Comparison of ENCODE assay signal across 13 cellular contexts in the genomic region with DNA sequence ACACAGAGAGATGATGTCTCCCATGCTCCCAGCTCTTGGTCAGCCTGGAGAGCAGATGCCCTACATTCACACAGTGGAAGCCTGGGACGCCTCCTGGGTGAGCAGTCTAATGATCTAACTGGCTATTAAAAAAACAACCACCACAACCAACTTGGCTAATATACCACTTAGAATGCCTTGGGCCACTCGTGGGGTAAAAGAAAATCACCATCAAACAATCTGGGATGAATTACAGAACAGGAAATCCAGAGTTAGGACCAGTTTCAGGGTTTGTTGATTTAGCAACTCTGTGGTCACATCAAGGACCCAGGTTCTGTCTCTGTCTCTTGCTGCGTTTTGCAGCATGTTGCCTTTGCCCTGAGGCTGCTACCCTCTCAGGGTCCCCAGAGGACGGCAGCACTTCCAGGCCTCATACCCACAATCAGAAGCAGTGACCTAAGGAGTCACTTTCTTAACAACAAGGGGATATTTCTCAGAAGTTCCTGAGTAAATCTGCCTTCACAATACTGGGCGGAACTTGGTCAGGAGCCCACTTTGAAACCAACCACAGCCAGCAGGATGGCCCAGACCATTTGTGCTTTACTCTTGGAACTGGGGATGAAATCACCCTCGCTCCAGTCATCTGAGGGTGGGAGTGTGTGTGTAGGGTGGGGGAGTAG.
A peak's percentile ranks its signal among the peaks of the same experiment; 100 is the strongest.
DNase-seq lines count a peak whose midpoint lies in the region; ATAC-seq and TF ChIP-seq lines count a peak whose summit lies in the region.
"Had no signal": no experiment of that assay in that cellular context is flagged by ENCODE, and none has a peak within 500 bp of the region (broad histone marks: within the 10 kb centered on the region; RNA-seq: fewer than 3 reads in every experiment).

No MANE protein-coding gene starts in this region.

- DNase-seq in stimulated activated naive CD8-positive, alpha-beta T cell treated with anti-CD3 and anti-CD28 coated beads, Interleukin-15, amount 100 ng/mL, for 72 hours: peak in 1 of 2 donors; percentile 20
- no peak for DNase-seq in stimulated activated naive CD8-positive, alpha-beta T cell treated with anti-CD3 and anti-CD28 coated beads, Interleukin-15, Interleukin-2, amounts not matched to agents 100 U/mL and 50 U/mL, for 24 hours
- DNase-seq in SJCRH30: peak; percentile 48 to 71
- peak; percentile 62 for DNase-seq in fibroblast of the conjunctiva (ENCODE audit: low read depth)
- no peak for DNase-seq in upper lobe of right lung
- no peak for DNase-seq in NCI-H1105 (lab: John Stamatoyannopoulos, UW)
- no peak for DNase-seq in activated CD4-positive, alpha-beta T cell treated with anti-CD3 and anti-CD28 coated beads for 48 hours
- DNase-seq: adrenal gland, C1 segment of cervical spinal cord, midbrain, NCI-H187 treated with DMSO at 0.1 percent for 48 hours, OCI-M1 had no signal

- no peaks in the 10 kb centered on the region for H3K9me3 Mint-ChIP-seq in stimulated activated naive CD8-positive, alpha-beta T cell treated with anti-CD3 and anti-CD28 coated beads, Interleukin-15, amount 100 ng/mL, for 72 hours

- H3K27me3 ChIP-seq in SJCRH30 (no peaks in the 10 kb centered on the region), upper lobe of right lung (no peaks in the 10 kb centered on the region)
- H3K27me3 ChIP-seq: adrenal gland had no signal

- no peak overlapping the region for H3K27ac ChIP-seq in SJCRH30
- H3K27ac ChIP-seq in upper lobe of right lung: no peak overlapping the region
- H3K27ac ChIP-seq: adrenal gland had no signal

- no peaks in the 10 kb centered on the region for H3K36me3 ChIP-seq in SJCRH30
- H3K36me3 ChIP-seq in upper lobe of right lung: no peaks in the 10 kb centered on the region
- H3K36me3 ChIP-seq: adrenal gland had no signal

- H3K9me3 ChIP-seq in SJCRH30 (replicated peaks) (no peaks in the 10 kb centered on the region), upper lobe of right lung (no peaks in the 10 kb centered on the region)
- H3K9me3 ChIP-seq: adrenal gland had no signal

- H3K27me3 Mint-ChIP-seq in stimulated activated naive CD8-positive, alpha-beta T cell treated with anti-CD3 and anti-CD28 coated beads, Interleukin-15, amount 100 ng/mL, for 72 hours: peaks cover 11% of the 10 kb centered on the region

- H3K4me1 ChIP-seq in SJCRH30 (peaks cover 20% of the 10 kb centered on the region), upper lobe of right lung (no peaks in the 10 kb centered on the region)
- H3K4me1 ChIP-seq: adrenal gland had no signal

- intact Hi-C loops in upper lobe of right lung (cut with DNase I): no loop called here

- peak; percentile 83 for ATAC-seq in stimulated activated naive CD8-positive, alpha-beta T cell treated with anti-CD3 and anti-CD28 coated beads, Interleukin-15, amount 100 ng/mL, for 72 hours
- no peak for ATAC-seq in stimulated activated naive CD8-positive, alpha-beta T cell treated with anti-CD3 and anti-CD28 coated beads, Interleukin-15, Interleukin-2, amounts not matched to agents 100 U/mL and 50 U/mL, for 24 hours
- ATAC-seq in upper lobe of right lung: peak; percentile 80
- no peak for ATAC-seq in HG03354 (IDR thresholded peaks at IDR 0.05; ENCODE audit: poor library complexity, severe bottlenecking, unreplicated experiment)

- H3K4me3 Mint-ChIP-seq in stimulated activated naive CD8-positive, alpha-beta T cell treated with anti-CD3 and anti-CD28 coated beads, Interleukin-15, amount 100 ng/mL, for 72 hours: no peak overlapping the region

- H3K27ac Mint-ChIP-seq in stimulated activated naive CD8-positive, alpha-beta T cell treated with anti-CD3 and anti-CD28 coated beads, Interleukin-15, amount 100 ng/mL, for 72 hours: peak overlapping the region in 1 of 2 donors; percentile 31

- peaks cover 14% of the 10 kb centered on the region for H3K4me1 Mint-ChIP-seq in stimulated activated naive CD8-positive, alpha-beta T cell treated with anti-CD3 and anti-CD28 coated beads, Interleukin-15, amount 100 ng/mL, for 72 hours

- no peak overlapping the region for H3K4me3 ChIP-seq in SJCRH30
- no peak overlapping the region for H3K4me3 ChIP-seq in upper lobe of right lung
- H3K4me3 ChIP-seq: adrenal gland had no signal

- no peak for TF ChIP-seq CTCF in upper lobe of right lung (IDR thresholded peaks at IDR 0.05)

Comparison
In these comparisons a context has a peak if more than half of its experiments do, and no peak if none do; other contexts are left out.
1. ATAC-seq: peak in stimulated activated naive CD8-positive, alpha-beta T cell treated with anti-CD3 and anti-CD28 coated beads, Interleukin-15, amount 100 ng/mL, for 72 hours (single experiment) and upper lobe of right lung (single experiment); none in stimulated activated naive CD8-positive, alpha-beta T cell treated with anti-CD3 and anti-CD28 coated beads, Interleukin-15, Interleukin-2, amounts not matched to agents 100 U/mL and 50 U/mL, for 24 hours (single experiment) and HG03354 (single experiment).
2. DNase-seq: peak in SJCRH30 (2 of 2) and fibroblast of the conjunctiva (single experiment); none in stimulated activated naive CD8-positive, alpha-beta T cell treated with anti-CD3 and anti-CD28 coated beads, Interleukin-15, Interleukin-2, amounts not matched to agents 100 U/mL and 50 U/mL, for 24 hours (single experiment), upper lobe of right lung (single experiment), NCI-H1105 (single experiment) and activated CD4-positive, alpha-beta T cell treated with anti-CD3 and anti-CD28 coated beads for 48 hours (single experiment).